Comparison of ENCODE assay signal across 21 cellular contexts in genomic region chr11:47437218-47437745, GRCh38. TPM values are rescaled to one million over a fixed set of nuclear protein-coding genes. Genes with fewer than 3 reads are reported as not detected.
DNase-seq lines count a peak whose midpoint lies in the region; ATAC-seq and TF ChIP-seq lines count a peak whose summit lies in the region.
"Had no signal": no experiment of that assay in that cellular context is flagged by ENCODE, and none has a peak within 500 bp of the region (broad histone marks: within the 10 kb centered on the region; RNA-seq: fewer than 3 reads in every experiment).

No MANE protein-coding gene starts in this region.

- WGBS in body of pancreas, 2 donors = 74 to 85% methylated on average over 11 of the region's 11 CpGs
- 53% methylated on average over 11 of the region's 11 CpGs for WGBS in liver
- WGBS in neuronal stem cell (ENCODE audit: extremely low coverage in 2 of 2, insufficient read length in 2 of 2, insufficient replicate concordance in 1 of 2), 2 donors = no CpG with 5 or more reads among the region's 11 CpGs

- no peak for TF ChIP-seq RAD21 in liver (IDR thresholded peaks at IDR 0.05)

- intact Hi-C loops in body of pancreas (cut with DNase I) = no loop called here

- H3K4me1 ChIP-seq in body of pancreas (peaks cover 10% of the 10 kb centered on the region), liver (ENCODE audit: control insufficient read depth in 4 of 4, insufficient read depth in 4 of 4, low read length in 3 of 4) (peaks cover 3 to 35% (median 24%) of the 10 kb centered on the region in 4 donors), neuronal stem cell (ENCODE audit: control insufficient read depth in 2 of 2, insufficient read depth in 1 of 2, low read depth in 1 of 2, low read length in 2 of 2) (peaks cover 2 to 9% of the 10 kb centered on the region in 2 donors)

- H3K79me1 ChIP-seq in neuronal stem cell (ENCODE audit: low read depth, low read length) = no peaks in the 10 kb centered on the region

- DNase-seq in body of pancreas (no peak), neuronal stem cell (ENCODE audit: low spot score) (no peak), GDM1 (lab: John Stamatoyannopoulos, UW) (no peak)
- DNase-seq in activated effector memory CD4-positive, alpha-beta T cell treated with anti-CD3 and anti-CD28 coated beads, Interleukin-2, amount 50 U/mL, for 16 hours = no peak
- DNase-seq: CD8-positive, alpha-beta T cell; DND-41; KG1; NCI-H1436 treated with DMSO at 0.1 percent for 48 hours; NCI-H2029; NCI-H226; NCI-H524; NCI-H774; NK-92 treated with Interleukin-12 subunit alpha and Interleukin-12 subunit beta, amount 100 ng/mL, for 24 hours; SIG-M5 had no signal

- ATAC-seq in body of pancreas (no peak), GM18498 (IDR thresholded peaks at IDR 0.05; ENCODE audit: unreplicated experiment) (no peak)
- ATAC-seq: CD8-positive, alpha-beta T cell; HCT116 had no signal

- no peak overlapping the region for H3K23ac ChIP-seq in neuronal stem cell (ENCODE audit: low read depth, low read length, poor library complexity)

- no peaks in the 10 kb centered on the region for H3K27me3 ChIP-seq in body of pancreas
- no peaks in the 10 kb centered on the region for H3K27me3 ChIP-seq in liver (ENCODE audit: control insufficient read depth in 4 of 4, insufficient read depth in 4 of 4, low read length in 3 of 4)
- H3K27me3 ChIP-seq in neuronal stem cell (ENCODE audit: control insufficient read depth in 3 of 3, insufficient read depth in 3 of 3, low read depth in 1 of 3, low read length in 3 of 3) = no peaks in the 10 kb centered on the region

- H3K4ac ChIP-seq in neuronal stem cell (ENCODE audit: low read length) = no peak overlapping the region

- TF ChIP-seq POLR2A in body of pancreas (IDR thresholded peaks at IDR 0.05) = no peak

- no peak overlapping the region for H2BK5ac ChIP-seq in neuronal stem cell (ENCODE audit: low read length)

- no peak overlapping the region for H3K9ac ChIP-seq in liver (ENCODE audit: low read depth in 1 of 2, low read length in 2 of 2)
- H3K9ac ChIP-seq in neuronal stem cell (ENCODE audit: low read depth, low read length, poor library complexity) = no peak overlapping the region

- peak overlapping the region; percentile 94 for H2AFZ ChIP-seq in neuronal stem cell (ENCODE audit: low read length)

- H4K8ac ChIP-seq in neuronal stem cell (ENCODE audit: low read depth, low read length) = no peak overlapping the region

- H3K14ac ChIP-seq in neuronal stem cell (ENCODE audit: low read length) = no peak overlapping the region

- no peak for TF ChIP-seq CTCF in body of pancreas (IDR thresholded peaks at IDR 0.05)
- TF ChIP-seq CTCF in liver (IDR thresholded peaks at IDR 0.05; ENCODE audit: low read depth, low read length, missing input control) = no peak

- H2BK120ac ChIP-seq in neuronal stem cell (ENCODE audit: low read depth, low read length) = no peak overlapping the region

- H2BK15ac ChIP-seq in neuronal stem cell (ENCODE audit: low read length) = no peak overlapping the region

- H3K4me3 ChIP-seq in body of pancreas = no peak overlapping the region
- no peak overlapping the region for H3K4me3 ChIP-seq in liver (ENCODE audit: low read depth in 1 of 3, low read length in 3 of 3)
- H3K4me3 ChIP-seq in neuronal stem cell (ENCODE audit: low read length in 2 of 2) = no peak overlapping the region

- H4K91ac ChIP-seq in neuronal stem cell (ENCODE audit: low read depth, low read length, poor library complexity) = no peak overlapping the region

- H3K27ac ChIP-seq in body of pancreas (peak overlapping the region in 3 of 4 donors; percentile 40 to 66 (median 62)), liver (ENCODE audit: low read depth in 1 of 2, low read length in 2 of 2) (peak overlapping the region; percentile 65), neuronal stem cell (replicated peaks; ENCODE audit: low read length) (no peak overlapping the region), temporal lobe (ENCODE audit: low read depth, low read length) (peak overlapping the region; percentile 44)
- H3K27ac ChIP-seq: RWPE1 had no signal

- H3K9me3 ChIP-seq in body of pancreas (no peaks in the 10 kb centered on the region), liver (ENCODE audit: control insufficient read depth in 4 of 4, low read length in 3 of 4) (no peaks in the 10 kb centered on the region), neuronal stem cell (replicated peaks in 1 of 2; ENCODE audit: control insufficient read depth in 2 of 2, insufficient read depth in 1 of 2, low read depth in 1 of 2, low read length in 2 of 2) (no peaks in the 10 kb centered on the region)

- no peak overlapping the region for H3K4me2 ChIP-seq in neuronal stem cell (ENCODE audit: insufficient read depth, low read length, poor library complexity, severe bottlenecking)

- H3K18ac ChIP-seq in neuronal stem cell (ENCODE audit: low read length) = no peak overlapping the region

- no peaks in the 10 kb centered on the region for H3K36me3 ChIP-seq in body of pancreas (replicated peaks in 1 of 2; ENCODE audit: insufficient read depth in 1 of 2, low read depth in 2 of 2)
- no peaks in the 10 kb centered on the region for H3K36me3 ChIP-seq in liver (ENCODE audit: control insufficient read depth in 4 of 4, insufficient read depth in 3 of 4, low read depth in 1 of 4, low read length in 3 of 4)
- no peaks in the 10 kb centered on the region for H3K36me3 ChIP-seq in neuronal stem cell (replicated peaks in 1 of 2; ENCODE audit: control insufficient read depth in 2 of 2, insufficient read depth in 2 of 2, low read length in 2 of 2)

- H2AK5ac ChIP-seq in neuronal stem cell (ENCODE audit: low read depth, low read length) = no peak overlapping the region

- H2BK12ac ChIP-seq in neuronal stem cell (ENCODE audit: low read length) = no peak overlapping the region

TF ChIP-seq in liver, 16 proteins besides CTCF, POLR2A, EP300 and RAD21 (continues in another document):
- TF ChIP-seq TAF1 (conservative IDR thresholded peaks at IDR 0.05) (no peak), SP1 (IDR thresholded peaks at IDR 0.05) (no peak), HNF4G (IDR thresholded peaks at IDR 0.05) (no peak), NR2F2 (IDR thresholded peaks at IDR 0.05) (no peak), REST (IDR thresholded peaks at IDR 0.05) (no peak), HNF4A (conservative IDR thresholded peaks at IDR 0.05) (no peak), MAX (IDR thresholded peaks at IDR 0.05) (no peak), YY1 (IDR thresholded peaks at IDR 0.05) (no peak)

RNA-seq across cellular contexts. Expression of gene PSMC3, which starts 11.0 kb away (rescaled TPM):
- 10 to 100 TPM; 43.8 to 62.8 TPM for total RNA-seq in body of pancreas
- total RNA-seq in liver = 10 to 100 TPM; 58.0 to 96.6 TPM
- 100 to 1,000 TPM; 110 TPM for polyA plus RNA-seq in liver
- 74.9 TPM for polyA plus RNA-seq in neuronal stem cell (2013, experiment 1 of 2)
- 75.0 TPM for polyA plus RNA-seq in neuronal stem cell (2013, experiment 2 of 2)
- total RNA-seq in temporal lobe = 90.2 TPM

RNA-seq across cellular contexts. Expression of gene RAPSN, which starts 11.7 kb away (rescaled TPM):
- total RNA-seq in body of pancreas (not detected), liver (under 1 TPM in 1 of 2 donors, not detected in 1; 0.59 TPM), temporal lobe (not detected)
- polyA plus RNA-seq in liver = under 1 TPM; 0.12 to 0.28 TPM
- not detected for polyA plus RNA-seq in neuronal stem cell (2013, experiment 1 of 2)
- polyA plus RNA-seq in neuronal stem cell (2013, experiment 2 of 2) = 0.06 TPM
- total RNA-seq: HT1080 had no signal

RNA-seq across cellular contexts. Expression of gene SLC39A13, which starts 28.9 kb away (rescaled TPM):
- total RNA-seq in body of pancreas = 10 to 100 TPM; 54.7 TPM
- 10 to 100 TPM in 1 of 2 donors, 1 to 10 TPM in 1; 8.2 to 13.0 TPM for total RNA-seq in liver
- polyA plus RNA-seq in liver = 10 to 100 TPM in 1 of 2 donors, 1 to 10 TPM in 1; 8.4 to 17.5 TPM
- 21.6 TPM for polyA plus RNA-seq in neuronal stem cell (2013, experiment 1 of 2)
- polyA plus RNA-seq in neuronal stem cell (2013, experiment 2 of 2) = 20.9 TPM
- total RNA-seq in temporal lobe = 9.3 TPM

RNA-seq across cellular contexts. Expression of gene SPI1, which starts 58.9 kb away (rescaled TPM):
- total RNA-seq in body of pancreas (10 to 100 TPM in 1 of 2 donors, 1 to 10 TPM in 1; 7.5 to 10.9 TPM), liver (10 to 100 TPM; 12.5 to 14.2 TPM), temporal lobe (1.7 TPM)
- 10 to 100 TPM in 1 of 2 donors, 1 to 10 TPM in 1; 2.3 to 14.4 TPM for polyA plus RNA-seq in liver
- polyA plus RNA-seq in neuronal stem cell (2013, experiment 1 of 2) = not detected
- 0.03 TPM for polyA plus RNA-seq in neuronal stem cell (2013, experiment 2 of 2)
- total RNA-seq: H1, HT1080 had no signal
